ENCODE assay signal across 8 cellular contexts in genomic region chr6:154510144-154510905, GRCh38. TPM values are rescaled to one million over a fixed set of nuclear protein-coding genes. Genes with fewer than 3 reads are reported as not detected.
DNase-seq lines count a peak whose midpoint lies in the region; ATAC-seq lines count a peak whose summit lies in the region.

Gene CNKSR3, minus strand, starts transcription at chr6:154510685. Its CDS starts 571 bp downstream, at chr6:154510114.

- no peaks in the 10 kb centered on the region for H3K9me3 Mint-ChIP-seq in activated naive CD4-positive, alpha-beta T cell treated with anti-CD3 and anti-CD28 coated beads, Interleukin-2, amount 50 U/mL, for 24 hours

- ATAC-seq in GM19351 (IDR thresholded peaks at IDR 0.05; ENCODE audit: unreplicated experiment), result peak; percentile 61
- ATAC-seq in HG03442 (IDR thresholded peaks at IDR 0.05; ENCODE audit: unreplicated experiment), result peak; percentile 78

- no peaks in the 10 kb centered on the region for H3K9me3 ChIP-seq in neuron (ENCODE audit: low read length)

- H3K27me3 ChIP-seq in neuron (ENCODE audit: insufficient read depth, low read length), result no peaks in the 10 kb centered on the region

- H3K4me3 Mint-ChIP-seq in activated naive CD4-positive, alpha-beta T cell treated with anti-CD3 and anti-CD28 coated beads, Interleukin-2, amount 50 U/mL, for 24 hours, result peak within 1 kb of the TSS; percentile 84

- H3K36me3 ChIP-seq in neuron (ENCODE audit: insufficient read depth, low read length) (no peaks in the 10 kb centered on the region), urinary bladder (ENCODE audit: insufficient read depth) (no peaks in the 10 kb centered on the region)

- H3K4me1 ChIP-seq in neuron (ENCODE audit: insufficient read depth, low read length) (peaks cover 8% of the 10 kb centered on the region), urinary bladder (ENCODE audit: insufficient read depth) (no peaks in the 10 kb centered on the region)

- no peaks in the 10 kb centered on the region for H3K36me3 Mint-ChIP-seq in activated naive CD4-positive, alpha-beta T cell treated with anti-CD3 and anti-CD28 coated beads, Interleukin-2, amount 50 U/mL, for 24 hours

- peaks cover 12% of the 10 kb centered on the region for H3K4me1 Mint-ChIP-seq in activated naive CD4-positive, alpha-beta T cell treated with anti-CD3 and anti-CD28 coated beads, Interleukin-2, amount 50 U/mL, for 24 hours

- peak within 1 kb of the TSS; percentile 98 for H2AFZ ChIP-seq in neuron (ENCODE audit: low read depth, low read length)

- DNase-seq in COLO668 (lab: John Stamatoyannopoulos, UW; ENCODE audit: unreplicated experiment), result peak; percentile 93
- DNase-seq in NCI-H524 (lab: John Stamatoyannopoulos, UW), result peak; percentile 87 to 90
- peak; percentile 96 for DNase-seq in glomerular visceral epithelial cell (ENCODE audit: extremely low spot score)

- H3K27ac ChIP-seq in urinary bladder (ENCODE audit: low read depth), result peak within 1 kb of the TSS; percentile 86

- H3K4me3 ChIP-seq in neuron (ENCODE audit: low read length) (peak within 1 kb of the TSS; percentile 88), urinary bladder (ENCODE audit: low read depth, low read length) (peak within 1 kb of the TSS; percentile 76)

- WGBS in urinary bladder, result under 1% methylated on average over 86 of the region's 86 CpGs

- H3K27me3 Mint-ChIP-seq in activated naive CD4-positive, alpha-beta T cell treated with anti-CD3 and anti-CD28 coated beads, Interleukin-2, amount 50 U/mL, for 24 hours, result peaks cover 37% of the 10 kb centered on the region

- H3K27ac Mint-ChIP-seq in activated naive CD4-positive, alpha-beta T cell treated with anti-CD3 and anti-CD28 coated beads, Interleukin-2, amount 50 U/mL, for 24 hours, result no peak within 1 kb of the TSS

RNA-seq across cellular contexts. Expression of gene CNKSR3, which starts in this region (rescaled TPM):
- 20.9 TPM for total RNA-seq in urinary bladder
- 12.9 TPM for polyA plus RNA-seq in urinary bladder

Comparison
In these comparisons a context has a peak if more than half of its experiments do, and no peak if none do; other contexts are left out.
1. Peak in every context shown above with its lines: DNase-seq, ATAC-seq, H3K4me3 ChIP-seq and H3K27ac ChIP-seq.